ENCODE assay signal across 3 cellular contexts in genomic region chr10:86137561-86137960, GRCh38.
"Had no signal": no experiment of that assay in that cellular context is flagged by ENCODE, and none has a peak within 500 bp of the region (broad histone marks: within the 10 kb centered on the region; RNA-seq: fewer than 3 reads in every experiment).

No MANE protein-coding gene starts in this region.

- DNase-seq: GDM1, GF-D8 had no signal

- H3K4me3 ChIP-seq: GM12878 had no signal

- ATAC-seq: GM12878 had no signal
